ENCODE assay signal across 1 cellular context in genomic region chr4:151743128-151743854, GRCh38.
TF ChIP-seq lines count a peak whose summit lies in the region.

No MANE protein-coding gene starts in this region.

TF ChIP-seq in SK-N-SH treated with all-trans-retinoic acid at 6 μM for 48 hours, 23 proteins besides CTCF, POLR2A, EP300 and RAD21 (continued from another document):
- no peak for TF ChIP-seq TOX (CRISPR knock-in tag; IDR thresholded peaks at IDR 0.05; ENCODE audit: borderline replicate concordance)
- no peak for TF ChIP-seq GLIS3 (CRISPR knock-in tag; IDR thresholded peaks at IDR 0.05)
- no peak for TF ChIP-seq ZFP3 (CRISPR knock-in tag; IDR thresholded peaks at IDR 0.05)
- no peak for TF ChIP-seq ZC3H10 (CRISPR knock-in tag; IDR thresholded peaks at IDR 0.05)
